In genomic region chr1:41486892-41487728, GRCh38 we compare ENCODE assay signal across 10 cellular contexts. TPM values are rescaled to one million over a fixed set of nuclear protein-coding genes. Genes with fewer than 3 reads are reported as not detected.
A peak's percentile ranks its signal among the peaks of the same experiment; 100 is the strongest.
DNase-seq lines count a peak whose midpoint lies in the region; ATAC-seq, FAIRE-seq and TF ChIP-seq lines count a peak whose summit lies in the region.
"Had no signal": no experiment of that assay in that cellular context is flagged by ENCODE, and none has a peak within 500 bp of the region (broad histone marks: within the 10 kb centered on the region; RNA-seq: fewer than 3 reads in every experiment).

No MANE protein-coding gene starts in this region.

- peak overlapping the region; percentile 87 for H4K91ac ChIP-seq in trophoblast cell (ENCODE audit: low read depth, low read length)

- TF ChIP-seq CTCF in GM12875 (IDR thresholded peaks at IDR 0.05; ENCODE audit: borderline replicate concordance, insufficient read depth, low read depth, low read length) = no peak
- TF ChIP-seq CTCF in cardiac fibroblast (IDR thresholded peaks at IDR 0.05; ENCODE audit: low read depth, low read length) = no peak
- TF ChIP-seq CTCF in HepG2 (CRISPR knock-in tag; IDR thresholded peaks at IDR 0.05) = no peak

- no CpG with 5 or more reads among the region's 20 CpGs for WGBS in trophoblast cell (ENCODE audit: extremely low coverage, insufficient coverage, insufficient read length)
- WGBS in HepG2 (ENCODE audit: low lambda C conversion rate) = 29% methylated on average over 9 of the region's 20 CpGs

- no peak overlapping the region for H2AFZ ChIP-seq in trophoblast cell (ENCODE audit: insufficient read depth, low read length, poor library complexity)
- H2AFZ ChIP-seq in HepG2 (ENCODE audit: low read length) = no peak overlapping the region

- H3K4me3 ChIP-seq in GM12875 (ENCODE audit: low read depth, low read length) = peak overlapping the region; percentile 36
- no peak overlapping the region for H3K4me3 ChIP-seq in cardiac fibroblast (replicated peaks in 1 of 2; ENCODE audit: low read depth in 2 of 2, low read length in 2 of 2)
- H3K4me3 ChIP-seq in trophoblast cell (ENCODE audit: low read depth, low read length) = no peak overlapping the region
- H3K4me3 ChIP-seq in HepG2 (replicated peaks in 1 of 3; ENCODE audit: insufficient read depth in 1 of 3, low read depth in 2 of 3, low read length in 3 of 3) = no peak overlapping the region
- H3K4me3 ChIP-seq: HAP-1 had no signal

- no peaks in the 10 kb centered on the region for H3K27me3 ChIP-seq in trophoblast cell (ENCODE audit: insufficient read depth, low read length)
- H3K27me3 ChIP-seq in HepG2 (ENCODE audit: control insufficient read depth in 1 of 2, insufficient read depth in 2 of 2, low read length in 2 of 2) = peaks cover 0 to 8% of the 10 kb centered on the region in 2 experiments; a peak in 3 of 5 replicates

- H2AK5ac ChIP-seq in trophoblast cell (ENCODE audit: low read length) = peak overlapping the region; percentile 77

- peaks cover 38% of the 10 kb centered on the region for H3K79me1 ChIP-seq in trophoblast cell (ENCODE audit: low read length)

- no peaks in the 10 kb centered on the region for H3K36me3 ChIP-seq in trophoblast cell (ENCODE audit: control insufficient read depth in 1 of 2, insufficient read depth in 2 of 2, low read length in 2 of 2)
- H3K36me3 ChIP-seq in HepG2 (replicated peaks in 1 of 2; ENCODE audit: control insufficient read depth in 1 of 2, insufficient read depth in 2 of 2, low read length in 2 of 2) = no peaks in the 10 kb centered on the region
- H3K36me3 ChIP-seq: HAP-1 had no signal

- H3K9ac ChIP-seq in trophoblast cell (ENCODE audit: low read length) (no peak overlapping the region), HepG2 (ENCODE audit: insufficient read depth, low read depth, low read length) (no peak overlapping the region)

- H3K79me2 ChIP-seq in trophoblast cell (ENCODE audit: control insufficient read depth, insufficient read depth, low read length, poor library complexity) (peaks cover 5% of the 10 kb centered on the region), HepG2 (ENCODE audit: insufficient read depth, low read length) (no peaks in the 10 kb centered on the region)

- peaks cover 50 to 53% of the 10 kb centered on the region in 2 experiments for H3K4me1 ChIP-seq in trophoblast cell (ENCODE audit: control insufficient read depth in 1 of 2, insufficient read depth in 2 of 2, low read length in 2 of 2)
- 0 out of 2 replicates have a peak, but pooled peaks cover 8% of the 10 kb centered on the region for H3K4me1 ChIP-seq in HepG2 (ENCODE audit: insufficient read depth, low read length)

- peak overlapping the region; percentile 88 for H2BK12ac ChIP-seq in trophoblast cell (ENCODE audit: low read length)

- peak overlapping the region; percentile 18 for H4K8ac ChIP-seq in trophoblast cell (ENCODE audit: low read depth, low read length)

- H3K18ac ChIP-seq in trophoblast cell (ENCODE audit: low read length) = peak overlapping the region; percentile 76

- POLR2A ChIA-PET in HepG2 (lab: Yijun Ruan, JAX) = no interaction called here

- H3K4me2 ChIP-seq in trophoblast cell (ENCODE audit: low read length) (peak overlapping the region; percentile 29), HepG2 (ENCODE audit: low read depth, low read length) (no peak overlapping the region)

- BruUV-seq in HepG2 (replicated peaks; lab: Mats Ljungman, UMichigan) = no TSS peak

- no peak for FAIRE-seq in HepG2 (lab: Jason Lieb, UNC)

- peak overlapping the region; percentile 69 for H2BK120ac ChIP-seq in trophoblast cell (ENCODE audit: insufficient read depth, low read length, poor library complexity)

- peak; percentile 29 to 41 for DNase-seq in cardiac fibroblast (ENCODE audit: low read depth in 2 of 2)
- no peak for DNase-seq in trophoblast cell
- no peak for DNase-seq in HepG2 (ENCODE audit: low spot score)
- DNase-seq in iPS-NIHi11 (ENCODE audit: low spot score) = no peak
- DNase-seq in NCI-H2081 treated with DMSO at 0.1 percent for 48 hours (lab: John Stamatoyannopoulos, UW) = no peak
- no peak for DNase-seq in NCI-H1694 treated with DMSO at 0.1 percent for 48 hours (lab: John Stamatoyannopoulos, UW)
- DNase-seq: activated CD4-positive, alpha-beta T cell treated with anti-CD3 and anti-CD28 coated beads for 48 hours had no signal

- TF ChIP-seq RAD21 in HepG2 (CRISPR knock-in tag; IDR thresholded peaks at IDR 0.05) = no peak

- in situ Hi-C loops in HepG2 (cut with HindIII; ENCODE audit: extremely low pct_ligation_motif_present, low pct_unique_long_range_greater_than_20kb) = no loop called here

- peak overlapping the region; percentile 47 for H3K4ac ChIP-seq in trophoblast cell (ENCODE audit: low read depth, low read length)

- peak; percentile 51 for ATAC-seq in HG03442 (IDR thresholded peaks at IDR 0.05; ENCODE audit: unreplicated experiment)
- ATAC-seq in HepG2 = no peak

- H3K23ac ChIP-seq in trophoblast cell (ENCODE audit: low read length) = no peak overlapping the region

- peak overlapping the region; percentile 46 for H2BK5ac ChIP-seq in trophoblast cell (ENCODE audit: low read depth, low read length, poor library complexity)

- CTCF ChIA-PET in HepG2 (lab: Yijun Ruan, JAX; ENCODE audit: low intra/inter-chr PET ratio, low total read pairs) = no interaction called here

- TF ChIP-seq EP300 in HepG2 (IDR thresholded peaks at IDR 0.05; ENCODE audit: low read depth in 2 of 2, low read length in 2 of 2) = no peak
- no peak for TF ChIP-seq EP300 in HepG2 (CRISPR knock-in tag; IDR thresholded peaks at IDR 0.05; ENCODE audit: borderline replicate concordance)

- H4K20me1 ChIP-seq in HepG2 (ENCODE audit: insufficient read depth, low read length) = no peaks in the 10 kb centered on the region

- H3K27ac ChIP-seq in trophoblast cell (ENCODE audit: low read depth, low read length) (peak overlapping the region; percentile 67), HepG2 (ENCODE audit: extremely low read length, insufficient read depth, low read length) (no peak overlapping the region)

- intact Hi-C loops in HepG2 (cut with micrococcal nuclease; ENCODE audit: unreplicated experiment) = no loop called here

- peak overlapping the region; percentile 66 for H3K14ac ChIP-seq in trophoblast cell (ENCODE audit: low read length)

- H3K9me3 ChIP-seq in trophoblast cell (ENCODE audit: insufficient read depth, low read depth, low read length) (peaks cover 2% of the 10 kb centered on the region), HepG2 (ENCODE audit: low read length) (no peaks in the 10 kb centered on the region)
- H3K9me3 ChIP-seq: HAP-1 had no signal

- no peak overlapping the region for H4K12ac ChIP-seq in trophoblast cell (ENCODE audit: low read depth, low read length)

- no peak for TF ChIP-seq POLR2A in HepG2 (IDR thresholded peaks at IDR 0.05; ENCODE audit: insufficient read depth in 1 of 2, low read depth in 2 of 2, low read length in 2 of 2)

TF ChIP-seq in HepG2, 621 proteins besides CTCF, POLR2A, EP300 and RAD21:
- TF ChIP-seq ZNF775 (CRISPR knock-in tag; IDR thresholded peaks at IDR 0.05; ENCODE audit: borderline replicate concordance) (no peak), NFRKB (IDR thresholded peaks at IDR 0.05) (no peak), ZNF253 (CRISPR knock-in tag; IDR thresholded peaks at IDR 0.05; ENCODE audit: borderline replicate concordance) (no peak)

RNA-seq across cellular contexts. Expression of gene EDN2, which starts 2.6 kb away (rescaled TPM):
- polyA plus RNA-seq in trophoblast cell (2013) = 0.14 and 0.19 TPM in 2 replicates
- not detected in 2 replicates for total RNA-seq in HepG2 (2016; rRNA removed; fragmentation: Illumina TruSeq; extraction: Trizol)
- not detected in 2 replicates for total RNA-seq in HepG2 (2016; cell fraction: cytosol; rRNA removed; fragmentation: Illumina TruSeq; extraction: Trizol; ENCODE audit: low read depth)
- not detected in 2 replicates for total RNA-seq in HepG2 (2016; cell fraction: insoluble cytoplasmic fraction; rRNA removed; fragmentation: Illumina TruSeq; extraction: Trizol)
- not detected in 2 replicates for total RNA-seq in HepG2 (2016; cell fraction: membrane; rRNA removed; fragmentation: Illumina TruSeq; extraction: Trizol)
- not detected in 2 replicates for total RNA-seq in HepG2 (2016; cell fraction: nucleus; rRNA removed; fragmentation: Illumina TruSeq; extraction: Trizol)
- not detected in 2 replicates for polyA plus RNA-seq in HepG2 (2011; rRNA removed)
- not detected in 2 replicates for polyA plus RNA-seq in HepG2 (2011; cell fraction: cytosol; rRNA removed)
- not detected in 2 replicates for polyA plus RNA-seq in HepG2 (2011; cell fraction: nucleus; rRNA removed)
- not detected in 2 replicates for polyA plus RNA-seq in HepG2 (2012)
- not detected in 2 replicates for polyA plus RNA-seq in HepG2 (2016; cell fraction: cytosol; fragmentation: Illumina TruSeq; extraction: Trizol; ENCODE audit: low read depth)
- not detected in 2 replicates for polyA plus RNA-seq in HepG2 (2016; cell fraction: insoluble cytoplasmic fraction; fragmentation: Illumina TruSeq; extraction: Trizol; ENCODE audit: low read depth)
- not detected in 2 replicates for polyA plus RNA-seq in HepG2 (2016; cell fraction: membrane; fragmentation: Illumina TruSeq; extraction: Trizol; ENCODE audit: low read depth)
- polyA plus RNA-seq in HepG2 (2016; cell fraction: nucleus; fragmentation: Illumina TruSeq; extraction: Trizol; ENCODE audit: insufficient read depth, low read depth) = not detected in 2 replicates
- polyA minus RNA-seq in HepG2 (2011; rRNA and poly(A)+ RNA removed; ENCODE audit: low replicate concordance) = 1.1 TPM in 1 of 2 replicates, not detected in the other
- not detected in 2 replicates for polyA minus RNA-seq in HepG2 (2011; cell fraction: cytosol; rRNA and poly(A)+ RNA removed)
- polyA minus RNA-seq in HepG2 (2011; cell fraction: nucleus; rRNA and poly(A)+ RNA removed) = not detected in 2 replicates

Comparison
In these comparisons a context has a peak if more than half of its experiments do, and no peak if none do; other contexts are left out.
1. DNase-seq: peak in cardiac fibroblast (2 of 2); none in trophoblast cell (0 of 2), HepG2 (single experiment), iPS-NIHi11 (single experiment), NCI-H2081 treated with DMSO at 0.1 percent for 48 hours (single experiment) and NCI-H1694 treated with DMSO at 0.1 percent for 48 hours (single experiment).